ENCODE assay signal across 10 cellular contexts in genomic region chr20:17972121-17972520, GRCh38. TPM values are rescaled to one million over a fixed set of nuclear protein-coding genes. Genes with fewer than 3 reads are reported as not detected.
A peak's percentile ranks its signal among the peaks of the same experiment; 100 is the strongest.
DNase-seq lines count a peak whose midpoint lies in the region; ATAC-seq and TF ChIP-seq lines count a peak whose summit lies in the region.
"Had no signal": no experiment of that assay in that cellular context is flagged by ENCODE, and none has a peak within 500 bp of the region (broad histone marks: within the 10 kb centered on the region; RNA-seq: fewer than 3 reads in every experiment).

No MANE protein-coding gene starts in this region.

- H3K79me2 ChIP-seq in GM23338 (replicated peaks; ENCODE audit: insufficient read depth) = peaks cover 96% of the 10 kb centered on the region

- H3K36me3 Mint-ChIP-seq in GM23338 (ENCODE audit: low read depth) = peaks cover 72% of the 10 kb centered on the region
- H3K36me3 Mint-ChIP-seq in activated naive CD8-positive, alpha-beta T cell treated with anti-CD3 and anti-CD28 coated beads, Interleukin-2, amount 50 U/mL, for 24 hours (ENCODE audit: low read depth) = peaks cover 66% of the 10 kb centered on the region

- H3K4me2 ChIP-seq in GM23338 = peak overlapping the region; percentile 92

- H3K4me1 Mint-ChIP-seq in GM23338 = peaks cover 34% of the 10 kb centered on the region
- peaks cover 50% of the 10 kb centered on the region for H3K4me1 Mint-ChIP-seq in activated naive CD8-positive, alpha-beta T cell treated with anti-CD3 and anti-CD28 coated beads, Interleukin-2, amount 50 U/mL, for 24 hours

- peak overlapping the region; percentile 90; the same call in 1 of the 2 replicates for H3K27ac Mint-ChIP-seq in GM23338
- no peak overlapping the region for H3K27ac Mint-ChIP-seq in activated naive CD8-positive, alpha-beta T cell treated with anti-CD3 and anti-CD28 coated beads, Interleukin-2, amount 50 U/mL, for 24 hours

- H3K9me3 ChIP-seq in A673 (ENCODE audit: low read depth, low read length, poor library complexity, severe bottlenecking) = no peaks in the 10 kb centered on the region

- POLR2A ChIA-PET in A673 (lab: Charles Lee; ENCODE audit: low non-redundant PET) = interaction anchor here (0.6 kb wide), 1 partner anchor 41 kb away, joined by 3 read pairs; no protein-coding TSS in a partner anchor

- H3K4me3 Mint-ChIP-seq in GM23338 = peak overlapping the region; percentile 84
- peak overlapping the region; percentile 90 for H3K4me3 Mint-ChIP-seq in activated naive CD8-positive, alpha-beta T cell treated with anti-CD3 and anti-CD28 coated beads, Interleukin-2, amount 50 U/mL, for 24 hours

- H3K27ac ChIP-seq in A673 (ENCODE audit: low read depth, low read length, poor library complexity, severe bottlenecking) = peak overlapping the region; percentile 99
- peak overlapping the region; percentile 40; the same call in 1 of the 2 replicates for H3K27ac ChIP-seq in GM23338 (ENCODE audit: low read depth)

- H3K27me3 Mint-ChIP-seq in GM23338 (ENCODE audit: insufficient read depth, low read depth, poor library complexity) = peaks cover 16% of the 10 kb centered on the region
- H3K27me3 Mint-ChIP-seq in activated naive CD8-positive, alpha-beta T cell treated with anti-CD3 and anti-CD28 coated beads, Interleukin-2, amount 50 U/mL, for 24 hours = peaks cover 2% of the 10 kb centered on the region

- H3K36me3 ChIP-seq in A673 (ENCODE audit: insufficient read depth, low read length, poor library complexity, severe bottlenecking) (peaks cover 9% of the 10 kb centered on the region), GM23338 (ENCODE audit: insufficient read depth) (peaks cover 7% of the 10 kb centered on the region)

- ATAC-seq in GM23338 = no peak
- ATAC-seq in activated naive CD8-positive, alpha-beta T cell treated with anti-CD3 and anti-CD28 coated beads, Interleukin-2, amount 50 U/mL, for 24 hours = no peak
- no peak for ATAC-seq in left ventricle myocardium superior
- no peak for ATAC-seq in GM18505 (IDR thresholded peaks at IDR 0.05; ENCODE audit: unreplicated experiment)

- H3K9me2 ChIP-seq in GM23338 (ENCODE audit: insufficient read depth) = no peaks in the 10 kb centered on the region

- H3F3A ChIP-seq in GM23338 (replicated peaks; ENCODE audit: low read depth) = no peaks in the 10 kb centered on the region

- H3K27me3 ChIP-seq in A673 (replicated peaks; ENCODE audit: insufficient read depth, low read depth, low read length, poor library complexity) = no peaks in the 10 kb centered on the region
- H3K27me3 ChIP-seq in GM23338 (ENCODE audit: insufficient read depth) = no peaks in the 10 kb centered on the region

- H4K20me1 ChIP-seq in GM23338 (replicated peaks; ENCODE audit: insufficient read depth) = peaks cover 19% of the 10 kb centered on the region; the same call in 1 of the 2 replicates

- H3K9me3 Mint-ChIP-seq in GM23338 = peaks cover 5% of the 10 kb centered on the region; the same call in 2 of the 3 replicates
- H3K9me3 Mint-ChIP-seq in activated naive CD8-positive, alpha-beta T cell treated with anti-CD3 and anti-CD28 coated beads, Interleukin-2, amount 50 U/mL, for 24 hours = no peaks in the 10 kb centered on the region

- BruUV-seq in A673 (replicated peaks; lab: Mats Ljungman, UMichigan) = no TSS peak

- H3K4me3 ChIP-seq in A673 (ENCODE audit: low read depth, low read length, poor library complexity, severe bottlenecking) (peak overlapping the region; percentile 75), GM23338 (peak overlapping the region; percentile 70)

- H2AFZ ChIP-seq in GM23338 = no peak overlapping the region

- CTCF ChIA-PET in A673 (lab: Charles Lee) = no interaction called here

- no peak for TF ChIP-seq POLR2A in GM18505 (IDR thresholded peaks at IDR 0.05; ENCODE audit: borderline replicate concordance, extremely low read depth, insufficient read depth, insufficient read length)

- intact Hi-C loops in A673 (cut with micrococcal nuclease; ENCODE audit: unreplicated experiment) = no loop called here
- intact Hi-C loops in left ventricle myocardium superior (cut with micrococcal nuclease) = no loop called here

- DNase-seq in A673 (ENCODE audit: low spot score) = no peak
- no peak for DNase-seq in GM23338 (ENCODE audit: low spot score)
- no peak for DNase-seq in activated naive CD8-positive, alpha-beta T cell treated with anti-CD3 and anti-CD28 coated beads, Interleukin-2, amount 50 U/mL, for 24 hours
- peak; percentile 30 for DNase-seq in kidney glomerular epithelial cell (lab: John Stamatoyannopoulos, UW)
- DNase-seq in OCI-M2 (lab: John Stamatoyannopoulos, UW; ENCODE audit: unreplicated experiment) = no peak
- DNase-seq in UCSD-AML1 (lab: John Stamatoyannopoulos, UW; ENCODE audit: unreplicated experiment) = no peak
- no peak for DNase-seq in left ventricle myocardium superior
- DNase-seq: NCI-H446 treated with DMSO at 0.1 percent for 48 hours; stimulated activated naive CD4-positive, alpha-beta T cell treated with Interleukin-2 at 50 U/mL for 16 hours had no signal

- peaks cover 24% of the 10 kb centered on the region for H3K4me1 ChIP-seq in A673 (ENCODE audit: insufficient read depth, low read length, poor library complexity, severe bottlenecking)
- peaks cover 31% of the 10 kb centered on the region for H3K4me1 ChIP-seq in GM23338 (ENCODE audit: insufficient read depth)

- no peak for TF ChIP-seq CTCF in A673 (conservative IDR thresholded peaks at IDR 0.05; ENCODE audit: low read depth, low read length)
- no peak for TF ChIP-seq CTCF in GM23338 (conservative IDR thresholded peaks at IDR 0.05; ENCODE audit: low read depth in 2 of 2)

TF ChIP-seq in GM23338, 12 proteins besides CTCF, POLR2A, EP300 and RAD21 (continues in another document):
- no peak for TF ChIP-seq EZH2phosphoT487 (IDR thresholded peaks at IDR 0.05; ENCODE audit: unreplicated experiment)
- TF ChIP-seq ZNF462 (CRISPR knock-in tag; IDR thresholded peaks at IDR 0.05) = no peak
- TF ChIP-seq ZNF331 (CRISPR knock-in tag; IDR thresholded peaks at IDR 0.05; ENCODE audit: low read depth) = no peak

RNA-seq across cellular contexts. Expression of gene MGME1, which starts 3.3 kb away (rescaled TPM):
- total RNA-seq in A673 (2021) (39.1 and 41.4 TPM in 2 replicates), left ventricle myocardium superior (13.9 TPM)
- 41.5 and 43.1 TPM in 2 replicates for total RNA-seq in GM23338 (2014; rRNA removed; shearing (Covaris generic))
- polyA plus RNA-seq in GM23338 (2016; fragmentation: Nextera tagmentation; extraction: Ambion mirVana) = 55.2 and 56.9 TPM in 2 replicates

RNA-seq across cellular contexts. Expression of gene SNX5, which starts 3.5 kb away (rescaled TPM):
- total RNA-seq in A673 (2021) (171 and 188 TPM in 2 replicates), left ventricle myocardium superior (40.4 TPM)
- 269 and 287 TPM in 2 replicates for total RNA-seq in GM23338 (2014; rRNA removed; shearing (Covaris generic))
- 154 and 167 TPM in 2 replicates for polyA plus RNA-seq in GM23338 (2016; fragmentation: Nextera tagmentation; extraction: Ambion mirVana)
